In genomic region chr9:122265265-122265900, GRCh38 we compare ENCODE assay signal across 8 cellular contexts. TPM values are rescaled to one million over a fixed set of nuclear protein-coding genes. Genes with fewer than 3 reads are reported as not detected.
DNase-seq lines count a peak whose midpoint lies in the region; TF ChIP-seq lines count a peak whose summit lies in the region.

No MANE protein-coding gene starts in this region.

- H3K4me3 ChIP-seq in WI38 (ENCODE audit: low read depth, low read length) (peak overlapping the region; percentile 84), fibroblast of pulmonary artery (replicated peaks; ENCODE audit: low read depth, low read length) (peak overlapping the region; percentile 83), neuronal stem cell (ENCODE audit: low read length in 2 of 2) (peak overlapping the region; percentile 82 to 93)

- no peak overlapping the region for H4K8ac ChIP-seq in neuronal stem cell (ENCODE audit: low read depth, low read length)

- no peak overlapping the region for H3K23ac ChIP-seq in neuronal stem cell (ENCODE audit: low read depth, low read length, poor library complexity)

- no peak overlapping the region for H2BK15ac ChIP-seq in neuronal stem cell (ENCODE audit: low read length)

- no peaks in the 10 kb centered on the region for H3K79me1 ChIP-seq in neuronal stem cell (ENCODE audit: low read depth, low read length)

- H3K36me3 ChIP-seq in KOPT-K1 (ENCODE audit: insufficient read depth, low read length) (peaks cover 16% of the 10 kb centered on the region), neuronal stem cell (replicated peaks in 1 of 2; ENCODE audit: control insufficient read depth in 2 of 2, insufficient read depth in 2 of 2, low read length in 2 of 2) (peaks cover 0 to 24% of the 10 kb centered on the region in 2 donors)

- H2BK5ac ChIP-seq in neuronal stem cell (ENCODE audit: low read length), result no peak overlapping the region

- no peak overlapping the region for H2BK12ac ChIP-seq in neuronal stem cell (ENCODE audit: low read length)

- peaks cover 0 to 4% of the 10 kb centered on the region in 2 donors for H3K4me1 ChIP-seq in neuronal stem cell (ENCODE audit: control insufficient read depth in 2 of 2, insufficient read depth in 1 of 2, low read depth in 1 of 2, low read length in 2 of 2)

- H3K9me3 ChIP-seq in KOPT-K1 (ENCODE audit: insufficient read depth, low read length, poor library complexity, severe bottlenecking) (no peaks in the 10 kb centered on the region), neuronal stem cell (replicated peaks in 1 of 2; ENCODE audit: control insufficient read depth in 2 of 2, insufficient read depth in 1 of 2, low read depth in 1 of 2, low read length in 2 of 2) (no peaks in the 10 kb centered on the region)

- no peak overlapping the region for H2AK5ac ChIP-seq in neuronal stem cell (ENCODE audit: low read depth, low read length)

- H2BK120ac ChIP-seq in neuronal stem cell (ENCODE audit: low read depth, low read length), result no peak overlapping the region

- DNase-seq in SHP77 (lab: John Stamatoyannopoulos, UW), result peak; percentile 8 to 35
- DNase-seq in SHP77 treated with DMSO at 0.1 percent for 48 hours (lab: John Stamatoyannopoulos, UW), result no peak
- peak; percentile 24 for DNase-seq in H4 (ENCODE audit: low spot score)
- peak; percentile 20 for DNase-seq in fibroblast of pulmonary artery (ENCODE audit: low read depth)
- no peak for DNase-seq in neuronal stem cell (ENCODE audit: low spot score)
- no peak for DNase-seq in mucosa of gallbladder (ENCODE audit: low spot score)

- no peak overlapping the region for H4K91ac ChIP-seq in neuronal stem cell (ENCODE audit: low read depth, low read length, poor library complexity)

- no CpG with 5 or more reads among the region's 13 CpGs for WGBS in neuronal stem cell (ENCODE audit: extremely low coverage in 2 of 2, insufficient read length in 2 of 2, insufficient replicate concordance in 1 of 2), 2 donors

- no peak overlapping the region for H3K14ac ChIP-seq in neuronal stem cell (ENCODE audit: low read length)

- H2AFZ ChIP-seq in neuronal stem cell (ENCODE audit: low read length), result peak overlapping the region; percentile 98

- no peak overlapping the region for H3K4ac ChIP-seq in neuronal stem cell (ENCODE audit: low read length)

- H3K27ac ChIP-seq in KOPT-K1 (ENCODE audit: low read depth, low read length, poor library complexity, severe bottlenecking) (peak overlapping the region; percentile 76), neuronal stem cell (replicated peaks; ENCODE audit: low read length) (no peak overlapping the region)

- H3K18ac ChIP-seq in neuronal stem cell (ENCODE audit: low read length), result no peak overlapping the region

- no peak overlapping the region for H3K9ac ChIP-seq in neuronal stem cell (ENCODE audit: low read depth, low read length, poor library complexity)

- peak overlapping the region; percentile 87 for H3K4me2 ChIP-seq in neuronal stem cell (ENCODE audit: insufficient read depth, low read length, poor library complexity, severe bottlenecking)

- H3K27me3 ChIP-seq in neuronal stem cell (ENCODE audit: control insufficient read depth in 3 of 3, insufficient read depth in 3 of 3, low read depth in 1 of 3, low read length in 3 of 3), result no peaks in the 10 kb centered on the region

- TF ChIP-seq CTCF in WI38 (IDR thresholded peaks at IDR 0.05; ENCODE audit: low read depth, low read length), result no peak
- no peak for TF ChIP-seq CTCF in fibroblast of pulmonary artery (IDR thresholded peaks at IDR 0.05; ENCODE audit: low read length, missing control alignments)

RNA-seq across cellular contexts. Expression of gene MRRF, which starts 0.7 kb away (rescaled TPM):
- total RNA-seq in H4 (2014; rRNA removed; shearing (Covaris generic)), result 74.0 and 77.7 TPM in 2 replicates
- polyA plus RNA-seq in neuronal stem cell (2013, experiment 1 of 2), result 21.2 TPM
- 23.2 TPM for polyA plus RNA-seq in neuronal stem cell (2013, experiment 2 of 2)
- total RNA-seq in mucosa of gallbladder, result 26.3 TPM

RNA-seq across cellular contexts. Expression of gene RBM18, which starts 0.7 kb away (rescaled TPM):
- 9.1 and 15.7 TPM in 2 replicates for total RNA-seq in H4 (2014; rRNA removed; shearing (Covaris generic))
- polyA plus RNA-seq in neuronal stem cell (2013, experiment 1 of 2), result 12.7 TPM
- polyA plus RNA-seq in neuronal stem cell (2013, experiment 2 of 2), result 12.1 TPM
- total RNA-seq in mucosa of gallbladder, result 21.3 TPM

RNA-seq across cellular contexts. Expression of gene LHX6, which starts 36.6 kb away (rescaled TPM):
- 0.90 and 1.4 TPM in 2 replicates for total RNA-seq in H4 (2014; rRNA removed; shearing (Covaris generic))
- 0.04 TPM for polyA plus RNA-seq in neuronal stem cell (2013, experiment 1 of 2)
- 0.12 TPM for polyA plus RNA-seq in neuronal stem cell (2013, experiment 2 of 2)
- 4.5 TPM for total RNA-seq in mucosa of gallbladder

Comparison
In these comparisons a context has a peak if more than half of its experiments do, and no peak if none do; other contexts are left out.
1. DNase-seq: peak in SHP77 (2 of 2), H4 (single experiment) and fibroblast of pulmonary artery (single experiment); none in SHP77 treated with DMSO at 0.1 percent for 48 hours (single experiment), neuronal stem cell (single experiment) and mucosa of gallbladder (single experiment).
2. Peak in every context shown above with its lines, with median percentiles within 50 percentile points of each other: H3K4me3 ChIP-seq.